In genomic region chr15:82488250-82488649, GRCh38 we compare ENCODE assay signal across 8 cellular contexts. TPM values are rescaled to one million over a fixed set of nuclear protein-coding genes. Genes with fewer than 3 reads are reported as not detected.
DNase-seq lines count a peak whose midpoint lies in the region; ATAC-seq, FAIRE-seq and TF ChIP-seq lines count a peak whose summit lies in the region.
"Not testable (repeated sequence)": the region's sequence is repeated elsewhere in the genome, so short reads cannot be mapped to it uniquely, and the experiment has no call there.

No MANE protein-coding gene starts in this region.

- not testable (repeated sequence) for H3K4me3 Mint-ChIP-seq in GM23338

- not testable (repeated sequence) for H3K9me3 Mint-ChIP-seq in GM23338

- H3K4me2 ChIP-seq in GM23338; HepG2 (ENCODE audit: low read depth, low read length): not testable (repeated sequence)

- TF ChIP-seq POLR2A in NB4 (IDR thresholded peaks at IDR 0.05; ENCODE audit: extremely low read depth, insufficient read length); HepG2 (IDR thresholded peaks at IDR 0.05; ENCODE audit: insufficient read depth in 1 of 2, low read depth in 2 of 2, low read length in 2 of 2): not testable (repeated sequence)

- not testable (repeated sequence) for H3K27me3 Mint-ChIP-seq in GM23338 (ENCODE audit: insufficient read depth, low read depth, poor library complexity)

- ATAC-seq in GM23338, HepG2: not testable (repeated sequence)

- H3K27me3 ChIP-seq in A673 (replicated peaks; ENCODE audit: insufficient read depth, low read depth, low read length, poor library complexity); GM23338 (ENCODE audit: insufficient read depth); colonic mucosa; HepG2 (ENCODE audit: control insufficient read depth in 1 of 2, insufficient read depth in 2 of 2, low read length in 2 of 2): not testable (repeated sequence)

- H3K4me3 ChIP-seq in A673 (ENCODE audit: low read depth, low read length, poor library complexity, severe bottlenecking); GM23338; NB4 (ENCODE audit: low read depth, low read length); WI38 (ENCODE audit: low read depth, low read length); colonic mucosa; fibroblast of the aortic adventitia (ENCODE audit: low read depth, low read length); HepG2 (replicated peaks in 1 of 3; ENCODE audit: insufficient read depth in 1 of 3, low read depth in 2 of 3, low read length in 3 of 3): not testable (repeated sequence)

- TF ChIP-seq CTCF in A673 (conservative IDR thresholded peaks at IDR 0.05; ENCODE audit: low read depth, low read length) (0 out of 2 replicates have a peak, but pooled peaks have one; percentile 19), NB4 (IDR thresholded peaks at IDR 0.05; ENCODE audit: low read depth, low read length) (peak; percentile 8), WI38 (IDR thresholded peaks at IDR 0.05; ENCODE audit: low read depth, low read length) (peak; percentile 22; the same call in 1 of the 2 replicates), fibroblast of the aortic adventitia (IDR thresholded peaks at IDR 0.05; ENCODE audit: insufficient read depth, low read length) (peak; percentile 33)
- TF ChIP-seq CTCF in GM23338 (conservative IDR thresholded peaks at IDR 0.05; ENCODE audit: low read depth in 2 of 2); colonic mucosa (IDR thresholded peaks at IDR 0.05); HepG2 (CRISPR knock-in tag; IDR thresholded peaks at IDR 0.05): not testable (repeated sequence)

- in situ Hi-C loops in HepG2 (cut with HindIII; ENCODE audit: extremely low pct_ligation_motif_present, low pct_unique_long_range_greater_than_20kb), result not testable (repeated sequence)

- not testable (repeated sequence) for H3K4me1 ChIP-seq in A673 (ENCODE audit: insufficient read depth, low read length, poor library complexity, severe bottlenecking); GM23338 (ENCODE audit: insufficient read depth); colonic mucosa; HepG2 (ENCODE audit: insufficient read depth, low read length)

- H3K36me3 ChIP-seq in A673 (ENCODE audit: insufficient read depth, low read length, poor library complexity, severe bottlenecking); GM23338 (ENCODE audit: insufficient read depth); colonic mucosa; HepG2 (replicated peaks in 1 of 2; ENCODE audit: control insufficient read depth in 1 of 2, insufficient read depth in 2 of 2, low read length in 2 of 2): not testable (repeated sequence)

- not testable (repeated sequence) for H3K9ac ChIP-seq in colonic mucosa (ENCODE audit: low read depth in 2 of 2, low read length in 2 of 2); HepG2 (ENCODE audit: insufficient read depth, low read depth, low read length)

- not testable (repeated sequence) for H3K27ac ChIP-seq in A673 (ENCODE audit: low read depth, low read length, poor library complexity, severe bottlenecking); GM23338 (ENCODE audit: low read depth); colonic mucosa; HepG2 (ENCODE audit: extremely low read length, insufficient read depth, low read length)

- intact Hi-C loops in A673 (cut with micrococcal nuclease; ENCODE audit: unreplicated experiment); colonic mucosa (cut with DNase I); HepG2 (cut with micrococcal nuclease; ENCODE audit: unreplicated experiment): not testable (repeated sequence)

- not testable (repeated sequence) for H3K4me1 Mint-ChIP-seq in GM23338

- not testable (repeated sequence) for H3K36me3 Mint-ChIP-seq in GM23338 (ENCODE audit: low read depth)

- H3K9me2 ChIP-seq in GM23338 (ENCODE audit: insufficient read depth), result not testable (repeated sequence)

- not testable (repeated sequence) for H3K79me2 ChIP-seq in GM23338 (replicated peaks; ENCODE audit: insufficient read depth); HepG2 (ENCODE audit: insufficient read depth, low read length)

- not testable (repeated sequence) for H2AFZ ChIP-seq in GM23338; HepG2 (ENCODE audit: low read length)

- WGBS in HepG2 (ENCODE audit: low lambda C conversion rate), result 72% methylated on average over 4 of the region's 4 CpGs

- not testable (repeated sequence) for H3K27ac Mint-ChIP-seq in GM23338

- not testable (repeated sequence) for TF ChIP-seq RAD21 in HepG2 (CRISPR knock-in tag; IDR thresholded peaks at IDR 0.05)

- POLR2A ChIA-PET in A673 (lab: Charles Lee; ENCODE audit: low non-redundant PET); HepG2 (lab: Yijun Ruan, JAX): not testable (repeated sequence)

- not testable (repeated sequence) for H3K9me3 ChIP-seq in A673 (ENCODE audit: low read depth, low read length, poor library complexity, severe bottlenecking); colonic mucosa; HepG2 (ENCODE audit: low read length)

- not testable (repeated sequence) for TF ChIP-seq EP300 in HepG2 (IDR thresholded peaks at IDR 0.05; ENCODE audit: low read depth in 2 of 2, low read length in 2 of 2); HepG2 (CRISPR knock-in tag; IDR thresholded peaks at IDR 0.05; ENCODE audit: borderline replicate concordance)

- not testable (repeated sequence) for FAIRE-seq in HepG2 (lab: Jason Lieb, UNC)

- H3F3A ChIP-seq in GM23338 (replicated peaks; ENCODE audit: low read depth), result not testable (repeated sequence)

- not testable (repeated sequence) for BruUV-seq in A673 (replicated peaks; lab: Mats Ljungman, UMichigan); HepG2 (replicated peaks; lab: Mats Ljungman, UMichigan)

- DNase-seq in A673 (ENCODE audit: low spot score) (peak; percentile 17), GM23338 (ENCODE audit: low spot score) (peak; percentile 27), colonic mucosa (peak; percentile 10), pons (ENCODE audit: low spot score) (peak; percentile 0)
- not testable (repeated sequence) for DNase-seq in NB4 (ENCODE audit: low read depth); fibroblast of the aortic adventitia (ENCODE audit: low read depth); HepG2 (ENCODE audit: low spot score)

- H4K20me1 ChIP-seq in GM23338 (replicated peaks; ENCODE audit: insufficient read depth); HepG2 (ENCODE audit: insufficient read depth, low read length): not testable (repeated sequence)

- CTCF ChIA-PET in A673 (lab: Charles Lee); HepG2 (lab: Yijun Ruan, JAX; ENCODE audit: low intra/inter-chr PET ratio, low total read pairs): not testable (repeated sequence)

RNA-seq across cellular contexts. Expression of gene RPS17, which starts 52.0 kb away (rescaled TPM):
- total RNA-seq in A673 (2021) (1,732 and 1,749 TPM in 2 replicates), colonic mucosa (1,000 to 10,000 TPM in 1 of 2 donors, 100 to 1,000 TPM in 1; 909 to 1,247 TPM), fibroblast of the aortic adventitia (ENCODE audit: low replicate concordance) (1,865 and 2,773 TPM in 2 replicates), HepG2 (2016; rRNA removed; fragmentation: Illumina TruSeq; extraction: Trizol) (2,570 and 3,054 TPM in 2 replicates)
- 1,579 and 1,741 TPM in 2 replicates for total RNA-seq in GM23338 (2014; rRNA removed; shearing (Covaris generic))
- polyA plus RNA-seq in GM23338 (2016; fragmentation: Nextera tagmentation; extraction: Ambion mirVana) (1,928 and 2,137 TPM in 2 replicates), HepG2 (2011; rRNA removed) (4,585 and 5,021 TPM in 2 replicates)
- 4,994 and 5,490 TPM in 2 replicates for total RNA-seq in HepG2 (2016; cell fraction: cytosol; rRNA removed; fragmentation: Illumina TruSeq; extraction: Trizol; ENCODE audit: low read depth)
- total RNA-seq in HepG2 (2016; cell fraction: insoluble cytoplasmic fraction; rRNA removed; fragmentation: Illumina TruSeq; extraction: Trizol), result 2,663 and 3,313 TPM in 2 replicates
- 7,031 and 7,209 TPM in 2 replicates for total RNA-seq in HepG2 (2016; cell fraction: membrane; rRNA removed; fragmentation: Illumina TruSeq; extraction: Trizol)
- total RNA-seq in HepG2 (2016; cell fraction: nucleus; rRNA removed; fragmentation: Illumina TruSeq; extraction: Trizol), result 929 and 985 TPM in 2 replicates
- polyA plus RNA-seq in HepG2 (2011; cell fraction: cytosol; rRNA removed), result 5,951 and 6,864 TPM in 2 replicates
- 896 and 981 TPM in 2 replicates for polyA plus RNA-seq in HepG2 (2011; cell fraction: nucleus; rRNA removed)
- 4,134 and 4,528 TPM in 2 replicates for polyA plus RNA-seq in HepG2 (2012)
- 6,185 and 6,219 TPM in 2 replicates for polyA plus RNA-seq in HepG2 (2016; cell fraction: cytosol; fragmentation: Illumina TruSeq; extraction: Trizol; ENCODE audit: low read depth)
- 3,184 and 3,595 TPM in 2 replicates for polyA plus RNA-seq in HepG2 (2016; cell fraction: insoluble cytoplasmic fraction; fragmentation: Illumina TruSeq; extraction: Trizol; ENCODE audit: low read depth)
- polyA plus RNA-seq in HepG2 (2016; cell fraction: membrane; fragmentation: Illumina TruSeq; extraction: Trizol; ENCODE audit: low read depth), result 6,729 and 7,315 TPM in 2 replicates
- 1,646 and 1,776 TPM in 2 replicates for polyA plus RNA-seq in HepG2 (2016; cell fraction: nucleus; fragmentation: Illumina TruSeq; extraction: Trizol; ENCODE audit: insufficient read depth, low read depth)
- 329 and 1,099 TPM in 2 replicates for polyA minus RNA-seq in HepG2 (2011; rRNA and poly(A)+ RNA removed; ENCODE audit: low replicate concordance)
- 571 and 625 TPM in 2 replicates for polyA minus RNA-seq in HepG2 (2011; cell fraction: cytosol; rRNA and poly(A)+ RNA removed)
- polyA minus RNA-seq in HepG2 (2011; cell fraction: nucleus; rRNA and poly(A)+ RNA removed), result 313 and 389 TPM in 2 replicates

RNA-seq across cellular contexts. Expression of gene GOLGA6L9, which starts 58.6 kb away (rescaled TPM):
- total RNA-seq in A673 (2021) (3.8 and 5.4 TPM in 2 replicates), colonic mucosa (1 to 10 TPM; 3.0 TPM), fibroblast of the aortic adventitia (ENCODE audit: low replicate concordance) (1.2 and 6.3 TPM in 2 replicates), HepG2 (2016; rRNA removed; fragmentation: Illumina TruSeq; extraction: Trizol) (1.3 and 2.2 TPM in 2 replicates)
- 12.7 and 13.0 TPM in 2 replicates for total RNA-seq in GM23338 (2014; rRNA removed; shearing (Covaris generic))
- polyA plus RNA-seq in GM23338 (2016; fragmentation: Nextera tagmentation; extraction: Ambion mirVana) (9.6 and 11.0 TPM in 2 replicates), HepG2 (2011; rRNA removed) (4.0 and 4.1 TPM in 2 replicates)
- 0.51 and 1.1 TPM in 2 replicates for total RNA-seq in HepG2 (2016; cell fraction: cytosol; rRNA removed; fragmentation: Illumina TruSeq; extraction: Trizol; ENCODE audit: low read depth)
- 1.2 and 2.1 TPM in 2 replicates for total RNA-seq in HepG2 (2016; cell fraction: insoluble cytoplasmic fraction; rRNA removed; fragmentation: Illumina TruSeq; extraction: Trizol)
- 1.00 and 1.0 TPM in 2 replicates for total RNA-seq in HepG2 (2016; cell fraction: membrane; rRNA removed; fragmentation: Illumina TruSeq; extraction: Trizol)
- 5.5 and 6.0 TPM in 2 replicates for total RNA-seq in HepG2 (2016; cell fraction: nucleus; rRNA removed; fragmentation: Illumina TruSeq; extraction: Trizol)
- 1.2 and 1.8 TPM in 2 replicates for polyA plus RNA-seq in HepG2 (2011; cell fraction: cytosol; rRNA removed)
- 8.9 and 10.5 TPM in 2 replicates for polyA plus RNA-seq in HepG2 (2011; cell fraction: nucleus; rRNA removed)
- 4.8 and 5.4 TPM in 2 replicates for polyA plus RNA-seq in HepG2 (2012)
- 0.15 TPM in 2 replicates for polyA plus RNA-seq in HepG2 (2016; cell fraction: cytosol; fragmentation: Illumina TruSeq; extraction: Trizol; ENCODE audit: low read depth)
- polyA plus RNA-seq in HepG2 (2016; cell fraction: insoluble cytoplasmic fraction; fragmentation: Illumina TruSeq; extraction: Trizol; ENCODE audit: low read depth), result 1.3 and 1.5 TPM in 2 replicates
- 0.65 and 1.0 TPM in 2 replicates for polyA plus RNA-seq in HepG2 (2016; cell fraction: membrane; fragmentation: Illumina TruSeq; extraction: Trizol; ENCODE audit: low read depth)
- 21.4 and 23.2 TPM in 2 replicates for polyA plus RNA-seq in HepG2 (2016; cell fraction: nucleus; fragmentation: Illumina TruSeq; extraction: Trizol; ENCODE audit: insufficient read depth, low read depth)
- polyA minus RNA-seq in HepG2 (2011; rRNA and poly(A)+ RNA removed; ENCODE audit: low replicate concordance), result 0.91 and 1.1 TPM in 2 replicates
- 0.40 and 0.79 TPM in 2 replicates for polyA minus RNA-seq in HepG2 (2011; cell fraction: cytosol; rRNA and poly(A)+ RNA removed)
- 6.4 and 6.7 TPM in 2 replicates for polyA minus RNA-seq in HepG2 (2011; cell fraction: nucleus; rRNA and poly(A)+ RNA removed)
